ENCODE assay signal across 2 cellular contexts in genomic region chr3:89276116-89276515, GRCh38.
TF ChIP-seq lines count a peak whose summit lies in the region.

No MANE protein-coding gene starts in this region.

TF ChIP-seq in GM23338, 12 proteins besides CTCF, POLR2A, EP300 and RAD21 (continued from another document):
- TF ChIP-seq REST (IDR thresholded peaks at IDR 0.05; ENCODE audit: unreplicated experiment) = no peak
- no peak for TF ChIP-seq POLR2AphosphoS5 (IDR thresholded peaks at IDR 0.05; ENCODE audit: low read depth)
- no peak for TF ChIP-seq JUNB (IDR thresholded peaks at IDR 0.05; ENCODE audit: unreplicated experiment)
- no peak for TF ChIP-seq ZNF114 (CRISPR knock-in tag; IDR thresholded peaks at IDR 0.05)
- TF ChIP-seq EZH2phosphoT487 (IDR thresholded peaks at IDR 0.05; ENCODE audit: unreplicated experiment) = no peak
- TF ChIP-seq CREB1 (CRISPR knock-in tag; IDR thresholded peaks at IDR 0.05; ENCODE audit: low read depth) = no peak
- no peak for TF ChIP-seq ZNF462 (CRISPR knock-in tag; IDR thresholded peaks at IDR 0.05)
- no peak for TF ChIP-seq ETS1 (IDR thresholded peaks at IDR 0.05)
- TF ChIP-seq EZH2 (IDR thresholded peaks at IDR 0.05; ENCODE audit: low read depth, unreplicated experiment) = no peak
- TF ChIP-seq ZNF331 (CRISPR knock-in tag; IDR thresholded peaks at IDR 0.05; ENCODE audit: low read depth) = no peak

TF ChIP-seq in neural cell, 6 proteins besides CTCF, POLR2A, EP300 and RAD21 (continued from another document):
- peak; percentile 53 for TF ChIP-seq REST (IDR thresholded peaks at IDR 0.05; ENCODE audit: borderline replicate concordance)
